Comparison of ENCODE assay signal across 10 cellular contexts in genomic region chr3:101065962-101066361, GRCh38.
DNase-seq lines count a peak whose midpoint lies in the region; ATAC-seq and TF ChIP-seq lines count a peak whose summit lies in the region.
"Had no signal": no experiment of that assay in that cellular context is flagged by ENCODE, and none has a peak within 500 bp of the region (broad histone marks: within the 10 kb centered on the region; RNA-seq: fewer than 3 reads in every experiment).

No MANE protein-coding gene starts in this region.

- POLR2A ChIA-PET in WTC11 (lab: Charles Lee): interaction anchor here (0.6 kb wide), 1 partner anchor 165 kb away, joined by 5 read pairs; no protein-coding TSS in a partner anchor
- POLR2A ChIA-PET in T-cell (lab: Charles Lee): interaction anchor here in 1 of 2 donors (0.7 kb wide), 1 partner anchor 509 kb away, joined by 3 read pairs; no protein-coding TSS in a partner anchor

- ATAC-seq in thoracic aorta (ENCODE audit: insufficient number of reproducible peaks, low FRiP score, low read depth) (peak; percentile 52), WTC11 (no peak), GM21723 (IDR thresholded peaks at IDR 0.05; ENCODE audit: unreplicated experiment) (no peak), GM18909 (IDR thresholded peaks at IDR 0.05; ENCODE audit: poor library complexity, unreplicated experiment) (no peak), T-cell (replicated peaks in 1 of 4) (no peak)

- H3K9me3 ChIP-seq in left ventricle myocardium inferior (replicated peaks): peaks cover 4% of the 10 kb centered on the region
- no peaks in the 10 kb centered on the region for H3K9me3 ChIP-seq in thoracic aorta

- H3K27me3 ChIP-seq in left ventricle myocardium inferior (ENCODE audit: low read depth): no peaks in the 10 kb centered on the region
- H3K27me3 ChIP-seq in thoracic aorta (replicated peaks; ENCODE audit: insufficient read depth): no peaks in the 10 kb centered on the region

- intact Hi-C loops in left ventricle myocardium inferior (cut with micrococcal nuclease): no loop called here

- peaks cover 8% of the 10 kb centered on the region for H3K9me3 Mint-ChIP-seq in WTC11
- peaks cover 0 to 1% (median under 1%) of the 10 kb centered on the region in 3 donors for H3K9me3 Mint-ChIP-seq in T-cell

- H3K27me3 Mint-ChIP-seq in WTC11 (ENCODE audit: low read depth): 0 out of 2 replicates have a peak, but pooled peaks cover under 1% of the 10 kb centered on the region
- peaks cover 32 to 35% of the 10 kb centered on the region in 2 donors for H3K27me3 Mint-ChIP-seq in T-cell

- H3K4me3 Mint-ChIP-seq in WTC11: no peak overlapping the region
- H3K4me3 Mint-ChIP-seq in T-cell: no peak overlapping the region
- H3K4me3 Mint-ChIP-seq: activated naive CD8-positive, alpha-beta T cell treated with anti-CD3 and anti-CD28 coated beads for 36 hours had no signal

- H3K4me1 ChIP-seq in left ventricle myocardium inferior (peaks cover 7% of the 10 kb centered on the region), thoracic aorta (ENCODE audit: control insufficient read depth in 1 of 2, low read depth in 2 of 2) (peaks cover 10 to 47% of the 10 kb centered on the region in 2 donors)

- H3K36me3 Mint-ChIP-seq in WTC11 (no peaks in the 10 kb centered on the region; the same call in 1 of the 2 replicates), T-cell (no peaks in the 10 kb centered on the region)
- H3K36me3 Mint-ChIP-seq: activated naive CD8-positive, alpha-beta T cell treated with anti-CD3 and anti-CD28 coated beads for 36 hours had no signal

- peak overlapping the region; percentile 28 for H3K27ac ChIP-seq in left ventricle myocardium inferior (replicated peaks)
- H3K27ac ChIP-seq in thoracic aorta: peak overlapping the region; percentile 43 to 45

- H3K4me1 Mint-ChIP-seq in WTC11 (peaks cover 9% of the 10 kb centered on the region), T-cell (peaks cover 0 to 1% (median 0%) of the 10 kb centered on the region in 3 donors)
- H3K4me1 Mint-ChIP-seq: activated naive CD8-positive, alpha-beta T cell treated with anti-CD3 and anti-CD28 coated beads for 36 hours had no signal

- DNase-seq in HFF-Myc (ENCODE audit: extremely low read depth, low read depth) (peak; percentile 57), astrocyte of the hippocampus (ENCODE audit: low read depth, low spot score) (peak; percentile 75), left ventricle myocardium inferior (no peak), thoracic aorta (ENCODE audit: low spot score) (no peak), WTC11 (ENCODE audit: low spot score) (no peak), T-cell (no peak)
- DNase-seq: activated naive CD8-positive, alpha-beta T cell treated with anti-CD3 and anti-CD28 coated beads for 36 hours; NCI-H2029 had no signal

- H3K4me3 ChIP-seq in HFF-Myc (replicated peaks; ENCODE audit: low read depth, low read length) (no peak overlapping the region), left ventricle myocardium inferior (no peak overlapping the region), thoracic aorta (peak overlapping the region; percentile 44)

- CTCF ChIA-PET in WTC11 (lab: Charles Lee): interaction anchor here (1.1 to 1.6 kb wide), 2 partner anchors 130 kb away, joined by 4 read pairs; no protein-coding TSS in a partner anchor
- CTCF ChIA-PET in T-cell (lab: Charles Lee): no interaction called here

- TF ChIP-seq CTCF in HFF-Myc (IDR thresholded peaks at IDR 0.05; ENCODE audit: low read depth, low read length, missing control alignments) (no peak), left ventricle myocardium inferior (IDR thresholded peaks at IDR 0.05; ENCODE audit: borderline replicate concordance) (no peak), thoracic aorta (IDR thresholded peaks at IDR 0.05) (no peak), WTC11 (IDR thresholded peaks at IDR 0.05) (no peak)

- no peaks in the 10 kb centered on the region for H3K36me3 ChIP-seq in left ventricle myocardium inferior
- no peaks in the 10 kb centered on the region for H3K36me3 ChIP-seq in thoracic aorta

- H3K27ac Mint-ChIP-seq in WTC11: no peak overlapping the region
- no peak overlapping the region for H3K27ac Mint-ChIP-seq in T-cell
- H3K27ac Mint-ChIP-seq: activated naive CD8-positive, alpha-beta T cell treated with anti-CD3 and anti-CD28 coated beads for 36 hours had no signal

TF ChIP-seq in WTC11, 78 proteins besides CTCF, POLR2A, EP300 and RAD21:
- TF ChIP-seq ZNF121 (CRISPR knock-in tag; IDR thresholded peaks at IDR 0.05): no peak
- no peak for TF ChIP-seq RELA (CRISPR knock-in tag; IDR thresholded peaks at IDR 0.05; ENCODE audit: borderline replicate concordance)
- TF ChIP-seq PRRX2 (CRISPR knock-in tag; IDR thresholded peaks at IDR 0.05): no peak
- TF ChIP-seq MLX (CRISPR knock-in tag; IDR thresholded peaks at IDR 0.05): no peak
- TF ChIP-seq NFE2L1 (CRISPR knock-in tag; IDR thresholded peaks at IDR 0.05): no peak
- TF ChIP-seq ZSCAN18 (CRISPR knock-in tag; IDR thresholded peaks at IDR 0.05): no peak
- no peak for TF ChIP-seq ZNF232 (CRISPR knock-in tag; IDR thresholded peaks at IDR 0.05)
- no peak for TF ChIP-seq ZMAT4 (CRISPR knock-in tag; IDR thresholded peaks at IDR 0.05)
- no peak for TF ChIP-seq ELF4 (CRISPR knock-in tag; IDR thresholded peaks at IDR 0.05; ENCODE audit: low read depth)
- TF ChIP-seq ZNF512 (CRISPR knock-in tag; IDR thresholded peaks at IDR 0.05; ENCODE audit: borderline replicate concordance): no peak
- TF ChIP-seq EMX1 (CRISPR knock-in tag; IDR thresholded peaks at IDR 0.05): no peak

Comparison
In these comparisons a context has a peak if more than half of its experiments do, and no peak if none do; other contexts are left out.
1. DNase-seq: peak in HFF-Myc (single experiment) and astrocyte of the hippocampus (single experiment); none in left ventricle myocardium inferior (single experiment), thoracic aorta (single experiment), WTC11 (single experiment) and T-cell (0 of 34).